Comparison of ENCODE assay signal across 1 cellular context in genomic region chr14:77033622-77034521, GRCh38.
TF ChIP-seq lines count a peak whose summit lies in the region.

No MANE protein-coding gene starts in this region.

TF ChIP-seq in GM12878, 131 proteins besides CTCF, POLR2A, EP300 and RAD21 (continued from another document):
- TF ChIP-seq E2F8 (IDR thresholded peaks at IDR 0.05; ENCODE audit: low read depth, partially characterized antibody) (no peak), REST (IDR thresholded peaks at IDR 0.05; ENCODE audit: low read depth, low read length) (no peak), TCF3 (IDR thresholded peaks at IDR 0.05; ENCODE audit: borderline replicate concordance, insufficient read depth, low read depth, low read length) (peak; percentile 72), POU2F2 (IDR thresholded peaks at IDR 0.05; ENCODE audit: borderline replicate concordance, low read depth, low read length) (peak; percentile 74; the same call in 1 of the 3 replicates), MEF2B (IDR thresholded peaks at IDR 0.05; ENCODE audit: partially characterized antibody, poor library complexity, severe bottlenecking) (peak; percentile 43), SRF (IDR thresholded peaks at IDR 0.05; ENCODE audit: low read depth in 2 of 2, low read length in 2 of 2) (no peak), ZNF687 (IDR thresholded peaks at IDR 0.05) (peak; percentile 69; the same call in 1 of the 2 replicates), KAT2A (conservative IDR thresholded peaks at IDR 0.05; ENCODE audit: control insufficient read depth, low read depth, low read length) (no peak), RAD51 (IDR thresholded peaks at IDR 0.05) (no peak), BCLAF1 (IDR thresholded peaks at IDR 0.05) (no peak), ZNF217 (IDR thresholded peaks at IDR 0.05) (no peak; the same call in 1 of the 2 replicates), ZZZ3 (IDR thresholded peaks at IDR 0.05; ENCODE audit: control insufficient read depth, insufficient read length, low read depth) (no peak), EGR1 (IDR thresholded peaks at IDR 0.05; ENCODE audit: borderline replicate concordance in 1 of 2, low read depth in 2 of 2, low read length in 2 of 2) (no peak), RB1 (IDR thresholded peaks at IDR 0.05; ENCODE audit: borderline replicate concordance) (peak; percentile 83), MAX (IDR thresholded peaks at IDR 0.05; ENCODE audit: low read depth, low read length) (peak; percentile 78), CREM (IDR thresholded peaks at IDR 0.05; ENCODE audit: low read depth) (no peak; the same call in none of the 2 replicates), SP1 (IDR thresholded peaks at IDR 0.05; ENCODE audit: low read depth, low read length) (peak; percentile 48), SREBF1 (IDR thresholded peaks at IDR 0.05; ENCODE audit: low read length) (0 out of 2 replicates have a peak, but pooled peaks have one; percentile 10), HDGF (IDR thresholded peaks at IDR 0.05) (peak; percentile 46; the same call in 1 of the 2 replicates), RUNX3 (IDR thresholded peaks at IDR 0.05; ENCODE audit: low read length) (0 out of 2 replicates have a peak, but pooled peaks have one; percentile 31), CHD4 (IDR thresholded peaks at IDR 0.05) (no peak), PKNOX1 (IDR thresholded peaks at IDR 0.05) (peak; percentile 21; the same call in 1 of the 2 replicates), ATF3 (IDR thresholded peaks at IDR 0.05; ENCODE audit: borderline replicate concordance, extremely low read depth, low read depth, low read length) (no peak), IRF5 (IDR thresholded peaks at IDR 0.05; ENCODE audit: borderline replicate concordance) (no peak), TARDBP (IDR thresholded peaks at IDR 0.05; ENCODE audit: borderline replicate concordance) (no peak), ZNF24 (IDR thresholded peaks at IDR 0.05) (no peak), SPI1 (IDR thresholded peaks at IDR 0.05; ENCODE audit: borderline replicate concordance, insufficient read depth, low read depth, low read length) (peak; percentile 69; the same call in 1 of the 2 replicates), ESRRA (IDR thresholded peaks at IDR 0.05; ENCODE audit: low read length) (0 out of 2 replicates have a peak, but pooled peaks have one; percentile 13), NFIC (IDR thresholded peaks at IDR 0.05; ENCODE audit: low read depth, low read length) (no peak; the same call in 1 of the 2 replicates), DPF2 (IDR thresholded peaks at IDR 0.05) (peak; percentile 56), MTA2 (IDR thresholded peaks at IDR 0.05; ENCODE audit: low read depth) (0 out of 2 replicates have a peak, but pooled peaks have one; percentile 28), NFYA (IDR thresholded peaks at IDR 0.05; ENCODE audit: borderline replicate concordance, low read depth, low read length) (no peak), EED (IDR thresholded peaks at IDR 0.05; ENCODE audit: low read depth) (peak; percentile 59), KLF5 (IDR thresholded peaks at IDR 0.05; ENCODE audit: partially characterized antibody) (no peak), ZSCAN29 (IDR thresholded peaks at IDR 0.05) (no peak), WRNIP1 (IDR thresholded peaks at IDR 0.05; ENCODE audit: borderline replicate concordance, low read depth, low read length) (no peak), RFX5 (IDR thresholded peaks at IDR 0.05; ENCODE audit: low read depth, low read length) (no peak), GATAD2B (conservative IDR thresholded peaks at IDR 0.05; ENCODE audit: low read depth) (peak; percentile 47), HDAC2 (IDR thresholded peaks at IDR 0.05) (no peak), RELB (IDR thresholded peaks at IDR 0.05; ENCODE audit: low read depth) (peak; percentile 96)
